Comparison of ENCODE assay signal across 8 cellular contexts in the genomic region with DNA sequence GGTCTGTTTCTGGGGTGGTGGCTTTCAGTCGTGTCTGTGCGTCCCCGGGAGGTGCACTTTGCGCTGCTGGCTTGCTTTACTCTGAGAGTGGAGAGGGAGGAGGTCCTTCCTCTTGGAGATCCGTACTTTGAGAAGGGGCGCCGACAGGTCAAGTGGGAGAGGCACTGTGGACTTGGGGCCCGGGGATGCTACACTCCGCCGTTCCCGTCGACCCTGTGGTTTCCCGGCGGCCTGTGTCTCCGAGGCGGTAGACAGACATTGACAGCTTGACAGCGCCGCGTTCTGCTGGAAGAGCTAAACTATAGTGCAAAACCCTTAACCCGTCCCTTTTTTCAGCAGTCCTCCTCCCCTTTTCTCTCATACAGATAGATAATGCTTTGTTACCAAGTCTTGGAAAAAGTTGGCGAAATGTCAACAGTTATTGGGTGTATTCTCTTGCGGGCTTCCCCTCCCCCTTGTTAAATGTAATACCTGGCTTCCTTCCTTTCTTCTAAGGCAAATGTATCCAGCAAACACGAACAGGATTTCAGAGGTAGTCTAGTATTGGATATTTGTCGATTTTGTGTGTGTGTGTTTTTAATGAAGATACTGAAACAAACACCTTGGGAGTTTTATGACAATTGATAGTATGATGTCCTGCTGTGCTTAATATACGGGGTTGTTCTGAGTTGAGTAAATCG. TPM values are rescaled to one million over a fixed set of nuclear protein-coding genes. Genes with fewer than 3 reads are reported as not detected.
DNase-seq lines count a peak whose midpoint lies in the region; ATAC-seq, FAIRE-seq and TF ChIP-seq lines count a peak whose summit lies in the region.

No MANE protein-coding gene starts in this region.

- H3K36me3 ChIP-seq in bronchial epithelial cell (ENCODE audit: control insufficient read depth, insufficient read depth, low read length) = peaks cover 14% of the 10 kb centered on the region

- H3K27ac ChIP-seq in skin epidermis = peak overlapping the region in 20 of 21 experiments; percentile 57 to 90 (median 82)

- no peaks in the 10 kb centered on the region for H3K27me3 ChIP-seq in bronchial epithelial cell (ENCODE audit: control insufficient read depth, insufficient read depth, low read length)

- in situ Hi-C loops in KBM-7 (cut with MboI; ENCODE audit: low pct_unique_long_range_greater_than_20kb, low sequenced_read_pairs) = no loop called here

- DNase-seq in ELR (ENCODE audit: low read depth) (peak; percentile 63), KBM-7 (peak; percentile 70), T-helper 2 cell (peak in 3 of 5 experiments; percentile 7 to 46 (median 10)), bronchial epithelial cell (ENCODE audit: low read depth) (peak; percentile 46), iris pigment epithelial cell (ENCODE audit: low read depth) (peak; percentile 50)

- no peak for ATAC-seq in HG03565 (IDR thresholded peaks at IDR 0.05; ENCODE audit: unreplicated experiment)
- ATAC-seq in activated CD4-positive, CD25-positive, alpha-beta regulatory T cell treated with anti-CD3 and anti-CD28 coated beads, Interleukin-2, amount 50 U/mL, for 24 hours = no peak

- no peak for FAIRE-seq in bronchial epithelial cell (lab: Jason Lieb, UNC)

- peak; percentile 15 for TF ChIP-seq CTCF in bronchial epithelial cell (IDR thresholded peaks at IDR 0.05; ENCODE audit: insufficient read depth, low read length, severe bottlenecking)

- H3K4me3 ChIP-seq in bronchial epithelial cell (ENCODE audit: low read depth, low read length) (peak overlapping the region; percentile 65), skin epidermis (peak overlapping the region; percentile 61 to 88 (median 75))

RNA-seq across cellular contexts. Expression of a gene that starts 6.6 kb away (rescaled TPM):
- 111 and 190 TPM in 2 replicates for total RNA-seq in bronchial epithelial cell

Comparison
In these comparisons a context has a peak if more than half of its experiments do, and no peak if none do; other contexts are left out.
1. DNase-seq: peak in every context shown above with its lines; median percentile 70 in KBM-7; 63 in ELR; 50 in iris pigment epithelial cell; 46 in bronchial epithelial cell; 10 in T-helper 2 cell.